In genomic region chr3:168653255-168653654, GRCh38 we compare ENCODE assay signal across 28 cellular contexts.
"Had no signal": no experiment of that assay in that cellular context is flagged by ENCODE, and none has a peak within 500 bp of the region (broad histone marks: within the 10 kb centered on the region; RNA-seq: fewer than 3 reads in every experiment).

No MANE protein-coding gene starts in this region.

- H3K27ac ChIP-seq: left lung, lower lobe of right lung, ovary, right atrium auricular region, skin epidermis, stomach, suprapubic skin, thoracic aorta, tibial artery, upper lobe of right lung had no signal

- H3K27ac Mint-ChIP-seq: immature natural killer cell; mesothelial cell of epicardium; naive B cell; natural killer cell; nephron progenitor cell; progenitor cell of endocrine pancreas; stimulated activated naive B cell treated with anti-CD40 and anti-IgM and Interleukin-4, amounts not matched to agents 10 μg/mL and 1 μg/mL and 100 μg/mL, for 72 hours had no signal

- H3K4me3 Mint-ChIP-seq: immature natural killer cell; mesothelial cell of epicardium; naive B cell; natural killer cell; nephron progenitor cell; stimulated activated naive B cell treated with anti-CD40 and anti-IgM and Interleukin-4, amounts not matched to agents 10 μg/mL and 1 μg/mL and 100 μg/mL, for 72 hours had no signal

- H3K27me3 Mint-ChIP-seq: naive B cell; progenitor cell of endocrine pancreas; stimulated activated naive B cell treated with anti-CD40 and anti-IgM and Interleukin-4, amounts not matched to agents 10 μg/mL and 1 μg/mL and 100 μg/mL, for 72 hours had no signal

- H3K9me3 Mint-ChIP-seq: mesothelial cell of epicardium; natural killer cell; nephron progenitor cell; stimulated activated naive B cell treated with anti-CD40 and anti-IgM and Interleukin-4, amounts not matched to agents 10 μg/mL and 1 μg/mL and 100 μg/mL, for 72 hours had no signal

- H3K36me3 ChIP-seq: left lung, lower lobe of right lung, ovary, right atrium auricular region, stomach, suprapubic skin, thoracic aorta, tibial artery, upper lobe of right lung had no signal

- H3K4me3 ChIP-seq: left lung, lower lobe of right lung, ovary, right atrium auricular region, skin epidermis, stomach, suprapubic skin, thoracic aorta, tibial artery, upper lobe of right lung had no signal

- H3K36me3 Mint-ChIP-seq: immature natural killer cell; naive B cell; natural killer cell; stimulated activated naive B cell treated with anti-CD40 and anti-IgM and Interleukin-4, amounts not matched to agents 10 μg/mL and 1 μg/mL and 100 μg/mL, for 72 hours had no signal

- DNase-seq: hypothalamus; immature natural killer cell; kidney; left colon; left lung; lower lobe of right lung; mammary epithelial cell; mesenchymal stem cell; naive B cell; natural killer cell; nephron progenitor cell; ovary; stimulated activated CD4-positive, alpha-beta T cell treated with anti-CD3 and anti-CD28 coated beads, Interleukin-12 subunit alpha, Interleukin-12 subunit beta, amount 100 ng/mL, for 4 hours; stimulated activated CD4-positive, alpha-beta T cell treated with anti-CD3 and anti-CD28 coated beads, Interleukin-15, amount 100 ng/mL, for 24 hours; stimulated activated CD4-positive, alpha-beta T cell treated with anti-CD3 and anti-CD28 coated beads, Interleukin-2, amount 100 ng/mL, for 24 hours; stimulated activated CD4-positive, alpha-beta T cell treated with anti-CD3 and anti-CD28 coated beads, Interleukin-4, amount 100 ng/mL, for 1 hour; stimulated activated naive B cell treated with anti-CD40 and anti-IgM and Interleukin-4, amounts not matched to agents 10 μg/mL and 1 μg/mL and 100 μg/mL, for 72 hours; stimulated activated naive CD8-positive, alpha-beta T cell treated with anti-CD3 and anti-CD28 coated beads, Interleukin-15, Interleukin-2, amounts not matched to agents 100 U/mL and 50 U/mL, for 24 hours; stomach; tibial artery; upper lobe of right lung had no signal

- H3K4me1 Mint-ChIP-seq: immature natural killer cell; naive B cell; natural killer cell; stimulated activated naive B cell treated with anti-CD40 and anti-IgM and Interleukin-4, amounts not matched to agents 10 μg/mL and 1 μg/mL and 100 μg/mL, for 72 hours had no signal

- ATAC-seq: left colon; left lung; lower lobe of right lung; natural killer cell; sciatic nerve; stimulated activated naive B cell treated with anti-CD40 and anti-IgM and Interleukin-4, amounts not matched to agents 10 μg/mL and 1 μg/mL and 100 μg/mL, for 72 hours; stimulated activated naive CD8-positive, alpha-beta T cell treated with anti-CD3 and anti-CD28 coated beads, Interleukin-15, Interleukin-2, amounts not matched to agents 100 U/mL and 50 U/mL, for 24 hours; upper lobe of right lung had no signal

- H3K27me3 ChIP-seq: left lung, ovary, right atrium auricular region, stomach, suprapubic skin, tibial artery, upper lobe of right lung had no signal

- H3K4me1 ChIP-seq: left lung, lower lobe of right lung, right atrium auricular region, stomach, suprapubic skin, tibial artery, upper lobe of right lung had no signal

- H3K9me3 ChIP-seq: lower lobe of right lung, ovary, right atrium auricular region, stomach, suprapubic skin, thoracic aorta, tibial artery, upper lobe of right lung had no signal
